Comparison of ENCODE assay signal across 10 cellular contexts in genomic region chr2:130786076-130786475, GRCh38. TPM values are rescaled to one million over a fixed set of nuclear protein-coding genes. Genes with fewer than 3 reads are reported as not detected.
"Had no signal": no experiment of that assay in that cellular context is flagged by ENCODE, and none has a peak within 500 bp of the region (broad histone marks: within the 10 kb centered on the region; RNA-seq: fewer than 3 reads in every experiment).

No MANE protein-coding gene starts in this region.

- H3K4me3 ChIP-seq: GM23338, K562 had no signal

- DNase-seq: H9, HCEC 1CT, IMR-90, KG1 had no signal

- ATAC-seq: GM23338, K562 had no signal

- FAIRE-seq: H1, H54, HTR-8/SVneo, K562 had no signal

RNA-seq across cellular contexts. Expression of gene AMER3, which starts 30.7 kb away (rescaled TPM):
- total RNA-seq: HT-29, IMR-90, K562 had no signal
- polyA plus RNA-seq: IMR-90, K562 had no signal

RNA-seq across cellular contexts. Expression of gene ARHGEF4, which starts 50.6 kb away (rescaled TPM):
- total RNA-seq: K562 had no signal
- polyA plus RNA-seq: K562 had no signal

RNA-seq across cellular contexts. Expression of gene GPR148, which starts 57.2 kb away (rescaled TPM):
- total RNA-seq: GM23338, H1, H9, HT-29, IMR-90, K562 had no signal
- polyA plus RNA-seq: IMR-90, K562 had no signal
